8 cellular contexts compared by ENCODE assay signal in genomic region chr5:163347671-163348070, GRCh38.
A peak's percentile ranks its signal among the peaks of the same experiment; 100 is the strongest.
DNase-seq lines count a peak whose midpoint lies in the region; ATAC-seq and TF ChIP-seq lines count a peak whose summit lies in the region.

No MANE protein-coding gene starts in this region.

- POLR2A ChIA-PET in PC-3 (lab: Charles Lee; ENCODE audit: unreplicated experiment) = no interaction called here

- no peaks in the 10 kb centered on the region for H4K20me1 ChIP-seq in PC-3 (ENCODE audit: low read length)

- CTCF ChIA-PET in PC-3 (lab: Charles Lee) = interaction anchor here (0.7 to 1.4 kb wide), 2 partner anchors 42 to 61 kb away, joined by 5 to 9 read pairs; no protein-coding TSS in a partner anchor
- CTCF ChIA-PET in activated naive CD4-positive, alpha-beta T cell treated with anti-CD3 and anti-CD28 coated beads, Interleukin-2, amount 10 ng/mL, durations not matched to agents 7 days and 5 days (lab: Charles Lee) = interaction anchor here (0.6 to 5.0 kb wide), 9 partner anchors 34 to 1802 kb away, joined by 3 to 30 read pairs (median 3); no protein-coding TSS in a partner anchor

- H3K4me1 Mint-ChIP-seq in activated naive CD4-positive, alpha-beta T cell treated with anti-CD3 and anti-CD28 coated beads, Interleukin-2, amount 10 ng/mL, durations not matched to agents 7 days and 5 days = no peaks in the 10 kb centered on the region

- ATAC-seq in GM19043 (IDR thresholded peaks at IDR 0.05; ENCODE audit: low read depth, unreplicated experiment) (peak; percentile 70), HG03442 (IDR thresholded peaks at IDR 0.05; ENCODE audit: unreplicated experiment) (peak; percentile 70), PC-3 (peak; percentile 85), heart right ventricle (no peak), HG03025 (IDR thresholded peaks at IDR 0.05; ENCODE audit: low FRiP score, unreplicated experiment) (no peak)

- no peaks in the 10 kb centered on the region for H3K36me3 Mint-ChIP-seq in activated naive CD4-positive, alpha-beta T cell treated with anti-CD3 and anti-CD28 coated beads, Interleukin-2, amount 10 ng/mL, durations not matched to agents 7 days and 5 days

- BruUV-seq in PC-3 (replicated peaks; lab: Mats Ljungman, UMichigan) = no TSS peak

- TF ChIP-seq CTCF in PC-3 (conservative IDR thresholded peaks at IDR 0.05; ENCODE audit: low read depth, low read length) (peak; percentile 94), heart right ventricle (IDR thresholded peaks at IDR 0.05) (peak; percentile 48 to 81 (median 79)), retinal pigment epithelial cell (conservative IDR thresholded peaks at IDR 0.05; ENCODE audit: low read depth, low read length) (peak; percentile 85)

- H3K4me1 ChIP-seq in PC-3 (ENCODE audit: insufficient read depth, low read length) (peaks cover 10% of the 10 kb centered on the region), heart right ventricle (no peaks in the 10 kb centered on the region)

- no peaks in the 10 kb centered on the region for H3F3A ChIP-seq in PC-3 (ENCODE audit: low read length, unreplicated experiment)

- H3K27me3 Mint-ChIP-seq in activated naive CD4-positive, alpha-beta T cell treated with anti-CD3 and anti-CD28 coated beads, Interleukin-2, amount 10 ng/mL, durations not matched to agents 7 days and 5 days = no peaks in the 10 kb centered on the region

- no peak overlapping the region for H2AFZ ChIP-seq in PC-3 (ENCODE audit: low read length)

- H3K9me2 ChIP-seq in PC-3 (replicated peaks; ENCODE audit: low read length) = no peaks in the 10 kb centered on the region

- in situ Hi-C loops in Caki2 (cut with HindIII; ENCODE audit: low pct_unique_long_range_greater_than_20kb, low sequenced_read_pairs) = no loop called here

- DNase-seq in Caki2 (ENCODE audit: low read depth) (peak; percentile 49), PC-3 (peak; percentile 82), heart right ventricle (peak in 1 of 2 donors; percentile 35), retinal pigment epithelial cell (ENCODE audit: low read depth) (peak; percentile 24)
- DNase-seq in activated naive CD4-positive, alpha-beta T cell treated with anti-CD3 and anti-CD28 coated beads, Interleukin-2, amount 10 ng/mL, durations not matched to agents 7 days and 5 days = peak; percentile 63

- 1 to 2% methylated on average over 2 of the region's 2 CpGs for WGBS in heart right ventricle, 2 donors

- H3K9me3 Mint-ChIP-seq in activated naive CD4-positive, alpha-beta T cell treated with anti-CD3 and anti-CD28 coated beads, Interleukin-2, amount 10 ng/mL, durations not matched to agents 7 days and 5 days = no peaks in the 10 kb centered on the region

- H3K9me3 ChIP-seq in PC-3 (ENCODE audit: low read length) (no peaks in the 10 kb centered on the region), heart right ventricle (no peaks in the 10 kb centered on the region)

- H3K4me2 ChIP-seq in PC-3 (ENCODE audit: low read length) = no peak overlapping the region

- H3K36me3 ChIP-seq in PC-3 (ENCODE audit: low read depth, low read length) (no peaks in the 10 kb centered on the region), heart right ventricle (no peaks in the 10 kb centered on the region)

- intact Hi-C loops in PC-3 (cut with micrococcal nuclease) = loop anchor here (1.0 to 5.0 kb wide), 5 partner anchors 41 to 1805 kb away; no protein-coding TSS in a partner anchor
- intact Hi-C loops in heart right ventricle (cut with DNase I) = loop anchor here in 2 of 10 donors (10.0 kb wide), 1 partner anchor 1803 kb away; the partner anchor contains the start of gene GABRB2 (in 2 of the 2)

- no peak overlapping the region for H3K9ac ChIP-seq in PC-3 (ENCODE audit: low read length)

- no peak overlapping the region for H3K4me3 ChIP-seq in PC-3 (ENCODE audit: low read length)
- no peak overlapping the region for H3K4me3 ChIP-seq in heart right ventricle
- H3K4me3 ChIP-seq in retinal pigment epithelial cell (ENCODE audit: low read length) = no peak overlapping the region

- no peak overlapping the region for H3K4me3 Mint-ChIP-seq in activated naive CD4-positive, alpha-beta T cell treated with anti-CD3 and anti-CD28 coated beads, Interleukin-2, amount 10 ng/mL, durations not matched to agents 7 days and 5 days

- H3K27ac Mint-ChIP-seq in activated naive CD4-positive, alpha-beta T cell treated with anti-CD3 and anti-CD28 coated beads, Interleukin-2, amount 10 ng/mL, durations not matched to agents 7 days and 5 days = no peak overlapping the region

- no peaks in the 10 kb centered on the region for H3K27me3 ChIP-seq in PC-3 (ENCODE audit: low read length)
- peaks cover 0 to 4% (median 0%) of the 10 kb centered on the region in 7 donors for H3K27me3 ChIP-seq in heart right ventricle

- no peak overlapping the region for H3K27ac ChIP-seq in PC-3 (ENCODE audit: low read length)
- H3K27ac ChIP-seq in heart right ventricle = no peak overlapping the region

- no peaks in the 10 kb centered on the region for H3K79me2 ChIP-seq in PC-3 (ENCODE audit: low read length)

Comparison
In these comparisons a context has a peak if more than half of its experiments do, and no peak if none do; other contexts are left out.
1. ATAC-seq: peak in GM19043 (single experiment), HG03442 (single experiment) and PC-3 (single experiment); none in heart right ventricle (0 of 8) and HG03025 (single experiment).
2. Peak in every context shown above with its lines, with median percentiles within 50 percentile points of each other: CTCF ChIP-seq.